7 cellular contexts compared by ENCODE assay signal in the genomic region with DNA sequence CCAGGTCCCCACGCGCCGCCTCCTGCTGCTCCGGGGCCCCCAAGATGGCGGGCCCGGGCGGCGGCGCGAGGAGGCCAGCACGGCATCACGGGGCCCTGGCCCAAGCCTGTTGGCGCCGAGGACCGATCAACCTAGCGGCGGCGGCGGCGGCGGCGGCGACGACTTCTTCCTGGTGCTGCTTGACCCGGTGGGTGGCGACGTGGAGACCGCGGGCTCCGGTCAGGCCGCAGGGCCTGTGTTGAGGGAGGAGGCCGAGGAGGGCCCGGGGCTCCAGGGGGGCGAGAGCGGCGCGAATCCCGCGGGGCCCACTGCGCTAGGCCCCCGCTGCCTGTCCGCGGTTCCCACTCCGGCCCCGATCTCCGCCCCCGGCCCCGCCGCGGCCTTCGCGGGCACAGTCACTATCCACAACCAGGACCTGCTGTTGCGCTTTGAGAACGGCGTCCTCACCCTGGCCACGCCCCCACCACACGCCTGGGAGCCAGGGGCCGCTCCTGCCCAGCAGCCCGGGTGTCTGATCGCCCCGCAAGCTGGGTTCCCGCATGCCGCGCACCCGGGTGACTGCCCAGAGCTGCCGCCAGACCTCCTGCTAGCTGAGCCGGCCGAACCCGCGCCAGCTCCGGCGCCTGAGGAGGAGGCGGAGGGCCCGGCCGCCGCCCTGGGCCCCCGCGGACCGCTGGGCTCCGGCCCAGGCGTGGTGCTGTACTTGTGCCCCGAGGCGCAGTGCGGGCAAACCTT. TPM values are rescaled to one million over a fixed set of nuclear protein-coding genes. Genes with fewer than 3 reads are reported as not detected.
DNase-seq lines count a peak whose midpoint lies in the region; ATAC-seq, FAIRE-seq and TF ChIP-seq lines count a peak whose summit lies in the region.
"Not testable (repeated sequence)": the region's sequence is repeated elsewhere in the genome, so short reads cannot be mapped to it uniquely, and the experiment has no call there.

No MANE protein-coding gene starts in this region.

- peaks cover 37% of the 10 kb centered on the region for H3K4me1 Mint-ChIP-seq in WTC11

- FAIRE-seq in bronchial epithelial cell (lab: Jason Lieb, UNC) = not testable (repeated sequence)

- peak overlapping the region; percentile 84 for H2AFZ ChIP-seq in parathyroid adenoma

- not testable (repeated sequence) for H3K79me2 ChIP-seq in parathyroid adenoma

- H3K27ac Mint-ChIP-seq in WTC11 = not testable (repeated sequence)

- not testable (repeated sequence) for H3K36me3 Mint-ChIP-seq in WTC11

- POLR2A ChIA-PET in WTC11 (lab: Charles Lee) = not testable (repeated sequence)

- H3K27ac ChIP-seq in iPS DF 6.9 (ENCODE audit: low read length) = not testable (repeated sequence)
- peak overlapping the region; percentile 95 for H3K27ac ChIP-seq in parathyroid adenoma

- H3K27me3 ChIP-seq in bronchial epithelial cell (ENCODE audit: control insufficient read depth, insufficient read depth, low read length); iPS DF 6.9 (ENCODE audit: control insufficient read depth, insufficient read depth, low read length); parathyroid adenoma (ENCODE audit: control insufficient read depth, insufficient read depth, low read length): not testable (repeated sequence)

- DNase-seq in M059J (ENCODE audit: low read depth) (peak; percentile 17), WTC11 (ENCODE audit: low spot score) (peak; percentile 23)
- not testable (repeated sequence) for DNase-seq in bronchial epithelial cell (ENCODE audit: low read depth); iPS DF 6.9 (ENCODE audit: low read depth, low spot score)

- not testable (repeated sequence) for H3K9me3 ChIP-seq in iPS DF 6.9 (ENCODE audit: control insufficient read depth, insufficient read depth, low read length); parathyroid adenoma (ENCODE audit: control insufficient read depth, low read length)

- H3K4me3 ChIP-seq in bronchial epithelial cell (ENCODE audit: low read depth, low read length) (peak overlapping the region; percentile 49), iPS DF 6.9 (ENCODE audit: low read length) (peak overlapping the region; percentile 63; the same call in 1 of the 2 replicates), parathyroid adenoma (ENCODE audit: low read depth, low read length) (peak overlapping the region; percentile 42)

- H3K9me3 Mint-ChIP-seq in WTC11 = not testable (repeated sequence)

- CTCF ChIA-PET in WTC11 (lab: Charles Lee) = interaction anchor here (0.9 kb wide), 1 partner anchor 209 kb away, joined by 3 read pairs; no protein-coding TSS in a partner anchor

- peak overlapping the region; percentile 87 for H3K9ac ChIP-seq in parathyroid adenoma

- H3K27me3 Mint-ChIP-seq in WTC11 (ENCODE audit: low read depth) = not testable (repeated sequence)

- not testable (repeated sequence) for TF ChIP-seq CTCF in WTC11 (IDR thresholded peaks at IDR 0.05); bronchial epithelial cell (IDR thresholded peaks at IDR 0.05; ENCODE audit: insufficient read depth, low read length, severe bottlenecking); parathyroid adenoma (IDR thresholded peaks at IDR 0.05)

- no CpG with 5 or more reads among the region's 84 CpGs for WGBS in iPS DF 6.9 (ENCODE audit: insufficient coverage, insufficient read length)

- not testable (repeated sequence) for H3K4me1 ChIP-seq in iPS DF 6.9 (ENCODE audit: control insufficient read depth, insufficient read depth, low read length)
- peaks cover 11% of the 10 kb centered on the region for H3K4me1 ChIP-seq in parathyroid adenoma

- H3K4me3 Mint-ChIP-seq in WTC11 = peak overlapping the region; percentile 64

- H3K36me3 ChIP-seq in bronchial epithelial cell (ENCODE audit: control insufficient read depth, insufficient read depth, low read length); iPS DF 6.9 (ENCODE audit: control insufficient read depth, insufficient read depth, low read length); parathyroid adenoma (ENCODE audit: control insufficient read depth, insufficient read depth, low read length): not testable (repeated sequence)

- ATAC-seq in GM18519 (IDR thresholded peaks at IDR 0.05; ENCODE audit: low FRiP score, unreplicated experiment) (peak; percentile 48), HG02759 (IDR thresholded peaks at IDR 0.05; ENCODE audit: unreplicated experiment) (peak; percentile 84), WTC11 (peak; percentile 82)

- H3K4me2 ChIP-seq in parathyroid adenoma (ENCODE audit: low read length) = peak overlapping the region; percentile 49

TF ChIP-seq in WTC11, 78 proteins besides CTCF, POLR2A, EP300 and RAD21:
- TF ChIP-seq MAX (CRISPR knock-in tag; IDR thresholded peaks at IDR 0.05) = 0 out of 2 replicates have a peak, but pooled peaks have one; percentile 14
- TF ChIP-seq HMGXB4 (CRISPR knock-in tag; IDR thresholded peaks at IDR 0.05) = peak; percentile 58; the same call in 1 of the 2 replicates

RNA-seq across cellular contexts. Expression of gene ZXDB, which starts 0.5 kb away (rescaled TPM):
- total RNA-seq in M059J (2014; rRNA removed; shearing (Covaris generic)) = 5.2 and 9.1 TPM in 2 replicates
- 7.8 to 8.0 TPM (median 7.9 TPM) in 3 replicates for total RNA-seq in WTC11 (2021)
- total RNA-seq in bronchial epithelial cell = 11.1 and 17.9 TPM in 2 replicates
